8 cellular contexts compared by ENCODE assay signal in genomic region chr12:76031081-76031413, GRCh38. TPM values are rescaled to one million over a fixed set of nuclear protein-coding genes. Genes with fewer than 3 reads are reported as not detected.
DNase-seq lines count a peak whose midpoint lies in the region; ATAC-seq and TF ChIP-seq lines count a peak whose summit lies in the region.

No MANE protein-coding gene starts in this region.

- H3K79me2 ChIP-seq in ACC112 (ENCODE audit: control insufficient read depth, insufficient read depth, low read length, unreplicated experiment), result peaks cover 67% of the 10 kb centered on the region
- no peaks in the 10 kb centered on the region for H3K79me2 ChIP-seq in OCI-LY1 (ENCODE audit: insufficient read depth, low read length)

- H3K36me3 ChIP-seq in ACC112 (ENCODE audit: insufficient read depth, low read length) (peaks cover 34% of the 10 kb centered on the region), OCI-LY1 (ENCODE audit: insufficient read depth, low read length) (no peaks in the 10 kb centered on the region), endodermal cell (ENCODE audit: control insufficient read depth, insufficient read depth, low read length) (no peaks in the 10 kb centered on the region), neuron (ENCODE audit: insufficient read depth, low read length) (no peaks in the 10 kb centered on the region)

- no peaks in the 10 kb centered on the region for H3F3A ChIP-seq in OCI-LY1 (ENCODE audit: insufficient read depth, low read length)

- peaks cover 11% of the 10 kb centered on the region for H3K36me3 Mint-ChIP-seq in endodermal cell (ENCODE audit: low read depth)

- peak overlapping the region; percentile 94 for H3K4me3 Mint-ChIP-seq in endodermal cell

- H3K9me3 Mint-ChIP-seq in endodermal cell, result no peaks in the 10 kb centered on the region

- no peaks in the 10 kb centered on the region for H3K27me3 Mint-ChIP-seq in endodermal cell (ENCODE audit: insufficient read depth)

- H2AFZ ChIP-seq in ACC112 (ENCODE audit: low read length, unreplicated experiment) (no peak overlapping the region), OCI-LY1 (ENCODE audit: low read length) (no peak overlapping the region), neuron (ENCODE audit: low read depth, low read length) (no peak overlapping the region)

- H3K27me3 ChIP-seq in ACC112 (ENCODE audit: insufficient read depth, low read length), result no peaks in the 10 kb centered on the region
- no peaks in the 10 kb centered on the region; the same call in 1 of the 2 replicates for H3K27me3 ChIP-seq in OCI-LY1 (ENCODE audit: insufficient read depth, low read length)
- H3K27me3 ChIP-seq in endodermal cell (ENCODE audit: control insufficient read depth, insufficient read depth, low read length, poor library complexity, severe bottlenecking), result no peaks in the 10 kb centered on the region
- no peaks in the 10 kb centered on the region for H3K27me3 ChIP-seq in neuron (ENCODE audit: insufficient read depth, low read length)

- peak overlapping the region; percentile 94 for H3K27ac ChIP-seq in ACC112 (ENCODE audit: low read depth, low read length)
- H3K27ac ChIP-seq in OCI-LY1 (ENCODE audit: low read depth, low read length, poor library complexity, severe bottlenecking), result no peak overlapping the region
- H3K27ac ChIP-seq in endodermal cell (ENCODE audit: low read depth, low read length), result peak overlapping the region; percentile 18

- WGBS in endodermal cell (ENCODE audit: insufficient coverage in 1 of 2, insufficient read length in 1 of 2), 2 experiments, result 0% methylated on average over 2 to 26 of the region's 26 CpGs

- H4K20me1 ChIP-seq in OCI-LY1 (ENCODE audit: insufficient read depth, low read length), result no peaks in the 10 kb centered on the region

- H3K4me1 ChIP-seq in ACC112 (ENCODE audit: control insufficient read depth, insufficient read depth, low read length, unreplicated experiment) (peaks cover 40% of the 10 kb centered on the region), OCI-LY1 (ENCODE audit: insufficient read depth, low read length, severe bottlenecking) (peaks cover 17% of the 10 kb centered on the region), endodermal cell (ENCODE audit: control insufficient read depth, insufficient read depth, low read length) (peaks cover 4% of the 10 kb centered on the region), neuron (ENCODE audit: insufficient read depth, low read length) (peaks cover 36% of the 10 kb centered on the region)

- H3K9me2 ChIP-seq in OCI-LY1 (ENCODE audit: low read depth, low read length), result no peaks in the 10 kb centered on the region

- no peak for DNase-seq in endodermal cell
- no peak for DNase-seq in CD1c-positive myeloid dendritic cell (ENCODE audit: extremely low spot score)
- no peak for DNase-seq in activated gamma-delta T cell treated with Interleukin-2 at 50 U/mL for 16 hours
- DNase-seq in middle frontal gyrus (ENCODE audit: extremely low spot score, low spot score), result no peak

- peak overlapping the region; percentile 67 for H3K4me2 ChIP-seq in OCI-LY1 (ENCODE audit: low read length)

- peaks cover 29% of the 10 kb centered on the region for H3K4me1 Mint-ChIP-seq in endodermal cell

- peak overlapping the region; percentile 35 for H3K27ac Mint-ChIP-seq in endodermal cell

- peak overlapping the region; percentile 46; the same call in 1 of the 2 replicates for H3K9ac ChIP-seq in OCI-LY1 (ENCODE audit: low read length)
- H3K9ac ChIP-seq in endodermal cell (ENCODE audit: extremely low read depth, low read length, poor library complexity, severe bottlenecking), result peak overlapping the region; percentile 54

- H3K9me3 ChIP-seq in OCI-LY1 (ENCODE audit: low read length), result no peaks in the 10 kb centered on the region
- no peaks in the 10 kb centered on the region for H3K9me3 ChIP-seq in endodermal cell (ENCODE audit: control insufficient read depth, low read length)
- H3K9me3 ChIP-seq in neuron (ENCODE audit: low read length), result no peaks in the 10 kb centered on the region

- TF ChIP-seq CTCF in OCI-LY1 (IDR thresholded peaks at IDR 0.05; ENCODE audit: low read length) (no peak), endodermal cell (conservative IDR thresholded peaks at IDR 0.05) (no peak)

- H3K4me3 ChIP-seq in ACC112 (ENCODE audit: low read depth, low read length) (peak overlapping the region; percentile 93), OCI-LY1 (ENCODE audit: low read depth, low read length, poor library complexity, severe bottlenecking) (peak overlapping the region; percentile 62), endodermal cell (ENCODE audit: low read length) (peak overlapping the region; percentile 90), neuron (ENCODE audit: low read length) (peak overlapping the region; percentile 73)

- ATAC-seq in GM19455 (IDR thresholded peaks at IDR 0.05; ENCODE audit: unreplicated experiment), result peak; percentile 16

RNA-seq across cellular contexts. Expression of gene PHLDA1, which starts 0.5 kb away (rescaled TPM):
- total RNA-seq in endodermal cell, result 10 to 100 TPM in 1 of 2 donors, 1 to 10 TPM in 1; 3.7 to 16.2 TPM
- polyA plus RNA-seq in endodermal cell (2013, experiment 1 of 2), result 14.9 TPM
- polyA plus RNA-seq in endodermal cell (2013, experiment 2 of 2), result 13.4 TPM

RNA-seq across cellular contexts. Expression of gene NAP1L1, which starts 53.4 kb away (rescaled TPM):
- 100 to 1,000 TPM; 711 to 829 TPM for total RNA-seq in endodermal cell
- 1,267 TPM for polyA plus RNA-seq in endodermal cell (2013, experiment 1 of 2)
- 1,250 TPM for polyA plus RNA-seq in endodermal cell (2013, experiment 2 of 2)
